24 cellular contexts compared by ENCODE assay signal in the genomic region with DNA sequence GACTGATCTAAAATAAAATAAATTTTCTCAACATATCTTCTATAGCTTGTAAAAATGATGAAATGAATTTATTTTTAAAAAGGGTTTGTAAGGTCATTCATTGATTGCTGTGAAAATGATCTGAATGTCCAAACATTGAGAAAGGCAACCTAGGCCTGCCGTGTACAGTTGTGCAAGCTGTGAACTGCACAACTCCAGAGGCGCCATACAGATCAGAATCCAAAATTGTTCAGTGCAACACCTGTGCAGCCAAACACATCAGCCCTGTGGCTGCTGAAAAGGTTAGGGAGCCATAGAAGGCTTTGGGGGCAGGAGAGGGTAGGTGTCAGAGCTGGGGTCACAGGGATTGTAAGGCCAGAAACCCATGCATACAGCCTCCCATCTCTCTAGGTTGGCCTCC.
"Had no signal": no experiment of that assay in that cellular context is flagged by ENCODE, and none has a peak within 500 bp of the region (broad histone marks: within the 10 kb centered on the region; RNA-seq: fewer than 3 reads in every experiment).

No MANE protein-coding gene starts in this region.

- H3K27ac ChIP-seq: coronary artery, esophagus squamous epithelium, left lung, neural progenitor cell, parathyroid adenoma, spleen, thoracic aorta, tibial nerve had no signal

- H3K4me3 ChIP-seq: coronary artery, esophagus squamous epithelium, left lung, neural progenitor cell, skin epidermis, spleen, thoracic aorta, tibial nerve, upper lobe of left lung had no signal

- H3K4me2 ChIP-seq: neural progenitor cell had no signal

- H3K27me3 ChIP-seq: esophagus squamous epithelium, left lung, neural progenitor cell, spleen, tibial nerve, upper lobe of left lung had no signal

- H3K9me3 ChIP-seq: esophagus squamous epithelium, left lung, spleen, thoracic aorta, tibial nerve, upper lobe of left lung had no signal

- H3K36me3 ChIP-seq: left lung, neural progenitor cell, spleen, tibial nerve, upper lobe of left lung had no signal

- ATAC-seq: effector memory CD8-positive, alpha-beta T cell; naive thymus-derived CD4-positive, alpha-beta T cell; stimulated activated memory B cell treated with anti-CD40 and anti-IgM and Interleukin-4, amounts not matched to agents 10 μg/mL and 1 μg/mL and 100 μg/mL, for 72 hours; stimulated activated naive CD8-positive, alpha-beta T cell treated with anti-CD3 and anti-CD28 coated beads, Interleukin-15, Interleukin-2, amounts not matched to agents 100 U/mL and 50 U/mL, for 24 hours had no signal

- H3K4me1 ChIP-seq: left lung, neural progenitor cell, parathyroid adenoma, tibial nerve had no signal

- FAIRE-seq: endometrium, frontal cortex, kidney, urothelium cell line had no signal

- DNase-seq: dermis blood vessel endothelial cell; effector memory CD8-positive, alpha-beta T cell; erythroblast; esophagus squamous epithelium; kidney; left lung; mesendoderm; midbrain; naive thymus-derived CD4-positive, alpha-beta T cell; right cardiac atrium; spleen; stimulated activated CD4-positive, alpha-beta T cell treated with anti-CD3 and anti-CD28 coated beads, Interleukin-4, amount 100 ng/mL, for 4 hours; stimulated activated naive CD8-positive, alpha-beta T cell treated with anti-CD3 and anti-CD28 coated beads, Interleukin-15, Interleukin-2, amounts not matched to agents 100 U/mL and 50 U/mL, for 24 hours; upper lobe of left lung had no signal
